In genomic region chr2:203135105-203135504, GRCh38 we compare ENCODE assay signal across 29 cellular contexts.
"Had no signal": no experiment of that assay in that cellular context is flagged by ENCODE, and none has a peak within 500 bp of the region (broad histone marks: within the 10 kb centered on the region; RNA-seq: fewer than 3 reads in every experiment).

No MANE protein-coding gene starts in this region.

- FAIRE-seq: urothelium cell line had no signal

- H3K4me3 ChIP-seq: stomach, suprapubic skin, testis, thoracic aorta, thyroid gland, tibial artery, tibial nerve, transverse colon, upper lobe of left lung, upper lobe of right lung, uterus, vagina had no signal

- H3K4me1 ChIP-seq: stomach, suprapubic skin, testis, thyroid gland, tibial artery, tibial nerve, transverse colon, upper lobe of left lung, upper lobe of right lung, uterus, vagina had no signal

- H3K27me3 ChIP-seq: stomach, suprapubic skin, testis, thyroid gland, tibial artery, tibial nerve, transverse colon, upper lobe of left lung, upper lobe of right lung, uterus, vagina had no signal

- H3K36me3 ChIP-seq: uterus had no signal

- ATAC-seq: stimulated activated effector memory CD8-positive, alpha-beta T cell treated with anti-CD3 and anti-CD28 coated beads, Interleukin-12 subunit alpha, Interleukin-12 subunit beta, amount 100 ng/mL, for 72 hours; stimulated activated memory B cell treated with anti-CD40 and anti-IgM and Interleukin-4, amounts not matched to agents 10 μg/mL and 1 μg/mL and 100 μg/mL, for 72 hours; stimulated activated naive B cell treated with anti-CD40 and anti-IgM and Interleukin-4, amounts not matched to agents 10 μg/mL and 1 μg/mL and 100 μg/mL, for 72 hours; stimulated activated naive CD8-positive, alpha-beta T cell treated with anti-CD3 and anti-CD28 coated beads, Interleukin-15, amount 100 ng/mL, for 72 hours; stimulated activated naive CD8-positive, alpha-beta T cell treated with anti-CD3 and anti-CD28 coated beads, Interleukin-15, Interleukin-2, amounts not matched to agents 100 U/mL and 50 U/mL, for 24 hours; upper lobe of right lung had no signal

- DNase-seq: stimulated activated CD4-positive, alpha-beta T cell treated with anti-CD3 and anti-CD28 coated beads, Interleukin-2, amount 100 ng/mL, for 48 hours; stimulated activated CD4-positive, alpha-beta T cell treated with anti-CD3 and anti-CD28 coated beads, Interleukin-4, amount 100 ng/mL, for 1 hour; stimulated activated CD4-positive, alpha-beta T cell treated with anti-CD3 and anti-CD28 coated beads, Interleukin-4, amount 100 ng/mL, for 24 hours; stimulated activated CD4-positive, alpha-beta T cell treated with anti-CD3 and anti-CD28 coated beads, Interleukin-4, amount 100 ng/mL, for 4 hours; stimulated activated CD8-positive, alpha-beta memory T cell treated with anti-CD3 and anti-CD28 coated beads, Interleukin-4, amount 100 ng/mL, for 48 hours; stimulated activated naive B cell treated with anti-CD40 and anti-IgM and Interleukin-4, amounts not matched to agents 10 μg/mL and 1 μg/mL and 100 μg/mL, for 72 hours; stimulated activated naive CD4-positive, alpha-beta T cell; stimulated activated naive CD4-positive, alpha-beta T cell treated with Interleukin-2 at 50 U/mL for 16 hours; stimulated activated naive CD8-positive, alpha-beta T cell treated with anti-CD3 and anti-CD28 coated beads, Interleukin-15, amount 100 ng/mL, for 72 hours; stimulated activated naive CD8-positive, alpha-beta T cell treated with anti-CD3 and anti-CD28 coated beads, Interleukin-15, Interleukin-2, amounts not matched to agents 100 U/mL and 50 U/mL, for 24 hours; stomach; substantia nigra; testis; thyroid gland; tibial artery; transverse colon; trophoblast cell; upper lobe of left lung; upper lobe of right lung; uterus had no signal

- H3K4me3 Mint-ChIP-seq: stimulated activated effector memory CD8-positive, alpha-beta T cell treated with anti-CD3 and anti-CD28 coated beads, Interleukin-12 subunit alpha, Interleukin-12 subunit beta, amount 100 ng/mL, for 72 hours; stimulated activated memory B cell treated with anti-CD40 and anti-IgM and Interleukin-4, amounts not matched to agents 10 μg/mL and 1 μg/mL and 100 μg/mL, for 72 hours; stimulated activated naive B cell treated with anti-CD40 and anti-IgM and Interleukin-4, amounts not matched to agents 10 μg/mL and 1 μg/mL and 100 μg/mL, for 72 hours; stimulated activated naive CD8-positive, alpha-beta T cell treated with anti-CD3 and anti-CD28 coated beads, Interleukin-15, amount 100 ng/mL, for 72 hours; stimulated activated naive CD8-positive, alpha-beta T cell treated with anti-CD3 and anti-CD28 coated beads, Interleukin-15, Interleukin-2, amounts not matched to agents 100 ng/mL and 50 ng/mL, for 24 hours; type B pancreatic cell had no signal

- H3K9me3 Mint-ChIP-seq: stimulated activated effector memory CD8-positive, alpha-beta T cell treated with anti-CD3 and anti-CD28 coated beads, Interleukin-12 subunit alpha, Interleukin-12 subunit beta, amount 100 ng/mL, for 72 hours; stimulated activated memory B cell treated with anti-CD40 and anti-IgM and Interleukin-4, amounts not matched to agents 10 μg/mL and 1 μg/mL and 100 μg/mL, for 72 hours; stimulated activated naive B cell treated with anti-CD40 and anti-IgM and Interleukin-4, amounts not matched to agents 10 μg/mL and 1 μg/mL and 100 μg/mL, for 72 hours; stimulated activated naive CD8-positive, alpha-beta T cell treated with anti-CD3 and anti-CD28 coated beads, Interleukin-15, amount 100 ng/mL, for 72 hours; stimulated activated naive CD8-positive, alpha-beta T cell treated with anti-CD3 and anti-CD28 coated beads, Interleukin-15, Interleukin-2, amounts not matched to agents 100 ng/mL and 50 ng/mL, for 24 hours; type B pancreatic cell had no signal

- H3K4me1 Mint-ChIP-seq: stimulated activated effector memory CD8-positive, alpha-beta T cell treated with anti-CD3 and anti-CD28 coated beads, Interleukin-12 subunit alpha, Interleukin-12 subunit beta, amount 100 ng/mL, for 72 hours; stimulated activated memory B cell treated with anti-CD40 and anti-IgM and Interleukin-4, amounts not matched to agents 10 μg/mL and 1 μg/mL and 100 μg/mL, for 72 hours; stimulated activated naive B cell treated with anti-CD40 and anti-IgM and Interleukin-4, amounts not matched to agents 10 μg/mL and 1 μg/mL and 100 μg/mL, for 72 hours; stimulated activated naive CD8-positive, alpha-beta T cell treated with anti-CD3 and anti-CD28 coated beads, Interleukin-15, amount 100 ng/mL, for 72 hours had no signal

- H3K27ac Mint-ChIP-seq: stimulated activated effector memory CD8-positive, alpha-beta T cell treated with anti-CD3 and anti-CD28 coated beads, Interleukin-12 subunit alpha, Interleukin-12 subunit beta, amount 100 ng/mL, for 72 hours; stimulated activated memory B cell treated with anti-CD40 and anti-IgM and Interleukin-4, amounts not matched to agents 10 μg/mL and 1 μg/mL and 100 μg/mL, for 72 hours; stimulated activated naive B cell treated with anti-CD40 and anti-IgM and Interleukin-4, amounts not matched to agents 10 μg/mL and 1 μg/mL and 100 μg/mL, for 72 hours; stimulated activated naive CD8-positive, alpha-beta T cell treated with anti-CD3 and anti-CD28 coated beads, Interleukin-15, amount 100 ng/mL, for 72 hours; stimulated activated naive CD8-positive, alpha-beta T cell treated with anti-CD3 and anti-CD28 coated beads, Interleukin-15, Interleukin-2, amounts not matched to agents 100 ng/mL and 50 ng/mL, for 24 hours; type B pancreatic cell had no signal

- H3K27ac ChIP-seq: stomach, suprapubic skin, testis, thoracic aorta, thyroid gland, tibial artery, tibial nerve, transverse colon, upper lobe of left lung, upper lobe of right lung, uterus, vagina had no signal

- H3K27me3 Mint-ChIP-seq: stimulated activated memory B cell treated with anti-CD40 and anti-IgM and Interleukin-4, amounts not matched to agents 10 μg/mL and 1 μg/mL and 100 μg/mL, for 72 hours; stimulated activated naive B cell treated with anti-CD40 and anti-IgM and Interleukin-4, amounts not matched to agents 10 μg/mL and 1 μg/mL and 100 μg/mL, for 72 hours; stimulated activated naive CD8-positive, alpha-beta T cell treated with anti-CD3 and anti-CD28 coated beads, Interleukin-15, amount 100 ng/mL, for 72 hours; stimulated activated naive CD8-positive, alpha-beta T cell treated with anti-CD3 and anti-CD28 coated beads, Interleukin-15, Interleukin-2, amounts not matched to agents 100 ng/mL and 50 ng/mL, for 24 hours; type B pancreatic cell had no signal

- H3K36me3 Mint-ChIP-seq: stimulated activated naive B cell treated with anti-CD40 and anti-IgM and Interleukin-4, amounts not matched to agents 10 μg/mL and 1 μg/mL and 100 μg/mL, for 72 hours had no signal

- H3K9me3 ChIP-seq: stomach, suprapubic skin, testis, thoracic aorta, thyroid gland, tibial artery, tibial nerve, transverse colon, upper lobe of left lung, upper lobe of right lung, uterus, vagina had no signal
